Comparison of ENCODE assay signal across 13 cellular contexts in genomic region chr11:133659542-133660201, GRCh38.
DNase-seq lines count a peak whose midpoint lies in the region; ATAC-seq and TF ChIP-seq lines count a peak whose summit lies in the region.
"Had no signal": no experiment of that assay in that cellular context is flagged by ENCODE, and none has a peak within 500 bp of the region (broad histone marks: within the 10 kb centered on the region; RNA-seq: fewer than 3 reads in every experiment).

No MANE protein-coding gene starts in this region.

- H3K27ac Mint-ChIP-seq in CD14-positive monocyte, result no peak overlapping the region

- no peak overlapping the region for H3K23ac ChIP-seq in mesenchymal stem cell (ENCODE audit: low read length in 2 of 2)

- no peak overlapping the region for H3K14ac ChIP-seq in mesenchymal stem cell (ENCODE audit: low read length in 2 of 2)

- H3K9me3 Mint-ChIP-seq in CD14-positive monocyte, result peaks cover 0 to 17% (median 4%) of the 10 kb centered on the region in 7 donors

- no peaks in the 10 kb centered on the region for H3K27me3 Mint-ChIP-seq in CD14-positive monocyte (ENCODE audit: low read depth in 3 of 3)

- intact Hi-C loops in CD14-positive monocyte (cut with micrococcal nuclease), result no loop called here

- H3K27ac ChIP-seq in mesenchymal stem cell (ENCODE audit: low read length, poor library complexity, severe bottlenecking), result no peak overlapping the region
- H3K27ac ChIP-seq: SK-N-MC had no signal

- H2AK5ac ChIP-seq in mesenchymal stem cell (ENCODE audit: low read length, severe bottlenecking), result no peak overlapping the region

- H4K8ac ChIP-seq in mesenchymal stem cell (ENCODE audit: low read length), result no peak overlapping the region

- no peak overlapping the region for H3K4ac ChIP-seq in mesenchymal stem cell (ENCODE audit: low read depth in 1 of 2, low read length in 2 of 2)

- DNase-seq in DMS53 (lab: John Stamatoyannopoulos, UW) (peak; percentile 62), NOMO-1 treated with DMSO at 0.1 percent for 48 hours (lab: John Stamatoyannopoulos, UW; ENCODE audit: unreplicated experiment) (peak; percentile 16), CD14-positive monocyte (ENCODE audit: low spot score) (no peak), mesenchymal stem cell (no peak), mucosa of gallbladder (ENCODE audit: low spot score) (no peak), BE2C (no peak)
- DNase-seq: amygdala, dermis blood vessel endothelial cell, NCI-H1436 treated with DMSO at 0.1 percent for 48 hours, posterior cingulate gyrus had no signal

- H3K36me3 ChIP-seq in mesenchymal stem cell (ENCODE audit: control insufficient read depth in 1 of 2, insufficient read depth in 2 of 2, low read depth in 1 of 2, low read length in 2 of 2) (no peaks in the 10 kb centered on the region), BE2C (no peaks in the 10 kb centered on the region)

- ATAC-seq in GM19395 (IDR thresholded peaks at IDR 0.05; ENCODE audit: unreplicated experiment) (peak; percentile 80), HG03175 (IDR thresholded peaks at IDR 0.05; ENCODE audit: unreplicated experiment) (peak; percentile 67)

- H2AFZ ChIP-seq in mesenchymal stem cell (ENCODE audit: low read depth, low read length), result no peak overlapping the region

- H3K9ac ChIP-seq in mesenchymal stem cell (ENCODE audit: low read length), result no peak overlapping the region

- no peaks in the 10 kb centered on the region for H3K79me1 ChIP-seq in mesenchymal stem cell (replicated peaks; ENCODE audit: low read length, poor library complexity, severe bottlenecking)

- H3K4me1 ChIP-seq in mesenchymal stem cell (ENCODE audit: control insufficient read depth, insufficient read depth, low read depth, low read length) (no peaks in the 10 kb centered on the region), BE2C (no peaks in the 10 kb centered on the region)

- H3K4me3 ChIP-seq in mesenchymal stem cell (ENCODE audit: insufficient read depth in 1 of 2, low read depth in 1 of 2, low read length in 2 of 2) (no peak overlapping the region), BE2C (ENCODE audit: low read depth, low read length) (no peak overlapping the region)
- H3K4me3 ChIP-seq: SK-N-MC had no signal

- no peaks in the 10 kb centered on the region for H3K36me3 Mint-ChIP-seq in CD14-positive monocyte

- WGBS in mesenchymal stem cell, result 10% methylated on average over 4 of the region's 8 CpGs

- H3K4me2 ChIP-seq in mesenchymal stem cell (ENCODE audit: low read length, poor library complexity, severe bottlenecking), result no peak overlapping the region

- no peak overlapping the region for H3K4me3 Mint-ChIP-seq in CD14-positive monocyte

- no peaks in the 10 kb centered on the region for H3K27me3 ChIP-seq in mesenchymal stem cell (ENCODE audit: control insufficient read depth in 1 of 2, insufficient read depth in 1 of 2, low read length in 2 of 2)
- H3K27me3 ChIP-seq in BE2C, result peaks cover 19% of the 10 kb centered on the region

- TF ChIP-seq CTCF in CD14-positive monocyte (IDR thresholded peaks at IDR 0.05) (no peak), BE2C (IDR thresholded peaks at IDR 0.05; ENCODE audit: low read depth, low read length) (no peak)

- H3K4me1 Mint-ChIP-seq in CD14-positive monocyte, result no peaks in the 10 kb centered on the region

- H2BK5ac ChIP-seq in mesenchymal stem cell (ENCODE audit: low read depth, low read length, poor library complexity, severe bottlenecking), result no peak overlapping the region

- H2BK12ac ChIP-seq in mesenchymal stem cell (ENCODE audit: low read length in 2 of 2), result no peak overlapping the region

- no peak overlapping the region for H2BK15ac ChIP-seq in mesenchymal stem cell (ENCODE audit: low read depth, poor library complexity, severe bottlenecking)

- no peak overlapping the region for H3K18ac ChIP-seq in mesenchymal stem cell (ENCODE audit: low read depth in 1 of 2, low read length in 2 of 2)

- peaks cover 2% of the 10 kb centered on the region for H3K9me3 ChIP-seq in mesenchymal stem cell (ENCODE audit: control insufficient read depth, low read length)
- H3K9me3 ChIP-seq in BE2C, result no peaks in the 10 kb centered on the region

- H4K91ac ChIP-seq in mesenchymal stem cell (ENCODE audit: low read length), result no peak overlapping the region

- no peak overlapping the region for H2BK120ac ChIP-seq in mesenchymal stem cell (ENCODE audit: low read depth, low read length)

Comparison
In these comparisons a context has a peak if more than half of its experiments do, and no peak if none do; other contexts are left out.
1. DNase-seq: peak in DMS53 (single experiment) and NOMO-1 treated with DMSO at 0.1 percent for 48 hours (single experiment); none in CD14-positive monocyte (single experiment), mesenchymal stem cell (single experiment), mucosa of gallbladder (single experiment) and BE2C (single experiment).